13 cellular contexts compared by ENCODE assay signal in the genomic region with DNA sequence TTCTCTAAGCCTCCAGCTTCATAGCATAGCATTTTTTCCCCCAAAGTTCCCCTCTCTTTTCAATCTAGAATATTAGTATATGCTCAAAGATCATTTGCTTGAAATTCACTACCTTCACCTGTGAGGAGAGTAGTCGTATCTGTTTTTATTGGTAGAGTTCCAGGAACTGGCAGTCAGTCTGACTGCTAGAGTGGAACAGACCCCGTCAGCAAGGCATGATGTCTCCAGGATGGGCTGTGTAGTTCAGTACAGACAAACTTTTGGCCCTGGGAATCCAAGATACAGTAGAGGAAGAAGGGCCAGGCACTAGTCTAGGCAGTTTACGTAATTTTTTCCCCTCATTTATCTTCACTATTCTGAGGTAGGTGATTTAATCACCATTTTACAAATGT. TPM values are rescaled to one million over a fixed set of nuclear protein-coding genes. Genes with fewer than 3 reads are reported as not detected.
DNase-seq lines count a peak whose midpoint lies in the region; ATAC-seq and TF ChIP-seq lines count a peak whose summit lies in the region.
"Had no signal": no experiment of that assay in that cellular context is flagged by ENCODE, and none has a peak within 500 bp of the region (broad histone marks: within the 10 kb centered on the region; RNA-seq: fewer than 3 reads in every experiment).

No MANE protein-coding gene starts in this region.

- no peaks in the 10 kb centered on the region for H3K27me3 ChIP-seq in thyroid gland
- H3K27me3 ChIP-seq: Peyer's patch had no signal

- peak overlapping the region; percentile 59 for H3K27ac Mint-ChIP-seq in activated T-cell treated with anti-CD3 and anti-CD28 coated beads, Interleukin-2, amount 50 U/mL, for 72 hours
- peak overlapping the region; percentile 7 for H3K27ac Mint-ChIP-seq in activated T-helper 1 cell treated with anti-CD3 and anti-CD28 coated beads, Interleukin-12 subunit alpha, Interleukin-12 subunit beta, Interleukin-2, Interleukin-4 antibody, amounts not matched to agents 30 ng/mL and 10 ng/mL and 1 ng/mL, durations not matched to agents 14 hours and 24 hours and 36 hours
- peak overlapping the region; percentile 5 for H3K27ac Mint-ChIP-seq in mesothelial cell of epicardium

- WGBS in thyroid gland, 2 donors: 46 to 50% methylated on average over 3 of the region's 3 CpGs

- no peak for TF ChIP-seq POLR2A in thyroid gland (IDR thresholded peaks at IDR 0.05)

- no peaks in the 10 kb centered on the region for H3K36me3 Mint-ChIP-seq in activated T-cell treated with anti-CD3 and anti-CD28 coated beads, Interleukin-2, amount 50 U/mL, for 72 hours (ENCODE audit: insufficient read depth in 2 of 2)
- H3K36me3 Mint-ChIP-seq in activated T-cell treated with anti-CD3 and anti-CD28 coated beads, Interleukin-2, amount 50 U/mL, for 4 hours (ENCODE audit: insufficient read depth): no peaks in the 10 kb centered on the region
- peaks cover 2% of the 10 kb centered on the region for H3K36me3 Mint-ChIP-seq in activated T-helper 1 cell treated with anti-CD3 and anti-CD28 coated beads, Interleukin-12 subunit alpha, Interleukin-12 subunit beta, Interleukin-2, Interleukin-4 antibody, amounts not matched to agents 30 ng/mL and 10 ng/mL and 1 ng/mL, durations not matched to agents 14 hours and 24 hours and 36 hours (ENCODE audit: low read depth)
- no peaks in the 10 kb centered on the region for H3K36me3 Mint-ChIP-seq in mesothelial cell of epicardium

- H3K36me3 ChIP-seq in thyroid gland: no peaks in the 10 kb centered on the region
- H3K36me3 ChIP-seq: Peyer's patch had no signal

- H3K4me1 ChIP-seq in thyroid gland: peaks cover 87 to 94% of the 10 kb centered on the region in 2 donors

- no peaks in the 10 kb centered on the region for H3K9me3 ChIP-seq in thyroid gland
- H3K9me3 ChIP-seq: Peyer's patch had no signal

- no peak overlapping the region for H3K4me3 ChIP-seq in thyroid gland (replicated peaks in 1 of 3)
- H3K4me3 ChIP-seq: Peyer's patch, skin epidermis had no signal

- peaks cover 78% of the 10 kb centered on the region for H3K4me1 Mint-ChIP-seq in activated T-cell treated with anti-CD3 and anti-CD28 coated beads, Interleukin-2, amount 50 U/mL, for 72 hours (ENCODE audit: low read depth)
- peaks cover 79% of the 10 kb centered on the region for H3K4me1 Mint-ChIP-seq in activated T-cell treated with anti-CD3 and anti-CD28 coated beads, Interleukin-2, amount 50 U/mL, for 4 hours (ENCODE audit: low read depth)
- peaks cover 30% of the 10 kb centered on the region for H3K4me1 Mint-ChIP-seq in activated T-helper 1 cell treated with anti-CD3 and anti-CD28 coated beads, Interleukin-12 subunit alpha, Interleukin-12 subunit beta, Interleukin-2, Interleukin-4 antibody, amounts not matched to agents 30 ng/mL and 10 ng/mL and 1 ng/mL, durations not matched to agents 14 hours and 24 hours and 36 hours (ENCODE audit: low read depth)
- H3K4me1 Mint-ChIP-seq in mesothelial cell of epicardium: peaks cover 46% of the 10 kb centered on the region

- peak overlapping the region; percentile 80 to 98 (median 89) for H3K27ac ChIP-seq in thyroid gland
- H3K27ac ChIP-seq: Peyer's patch had no signal

- no peak overlapping the region for H3K4me3 Mint-ChIP-seq in activated T-cell treated with anti-CD3 and anti-CD28 coated beads, Interleukin-2, amount 50 U/mL, for 72 hours
- no peak overlapping the region for H3K4me3 Mint-ChIP-seq in activated T-cell treated with anti-CD3 and anti-CD28 coated beads, Interleukin-2, amount 50 U/mL, for 4 hours
- no peak overlapping the region for H3K4me3 Mint-ChIP-seq in activated T-helper 1 cell treated with anti-CD3 and anti-CD28 coated beads, Interleukin-12 subunit alpha, Interleukin-12 subunit beta, Interleukin-2, Interleukin-4 antibody, amounts not matched to agents 30 ng/mL and 10 ng/mL and 1 ng/mL, durations not matched to agents 14 hours and 24 hours and 36 hours
- no peak overlapping the region for H3K4me3 Mint-ChIP-seq in mesothelial cell of epicardium

- intact Hi-C loops in activated T-helper 1 cell treated with anti-CD3 and anti-CD28 coated beads, Interleukin-12 subunit alpha, Interleukin-12 subunit beta, Interleukin-2, Interleukin-4 antibody, amounts not matched to agents 30 ng/mL and 10 ng/mL and 1 ng/mL, durations not matched to agents 14 hours and 24 hours and 36 hours (cut with micrococcal nuclease): loop anchor here (1.0 kb wide), 2 partner anchors 76 to 90 kb away; no protein-coding TSS in a partner anchor
- intact Hi-C loops in thyroid gland (cut with DNase I): no loop called here

- H3K27me3 Mint-ChIP-seq in activated T-cell treated with anti-CD3 and anti-CD28 coated beads, Interleukin-2, amount 50 U/mL, for 72 hours (ENCODE audit: low read depth): no peaks in the 10 kb centered on the region
- no peaks in the 10 kb centered on the region for H3K27me3 Mint-ChIP-seq in activated T-cell treated with anti-CD3 and anti-CD28 coated beads, Interleukin-2, amount 50 U/mL, for 4 hours (ENCODE audit: low read depth)
- H3K27me3 Mint-ChIP-seq in activated T-helper 1 cell treated with anti-CD3 and anti-CD28 coated beads, Interleukin-12 subunit alpha, Interleukin-12 subunit beta, Interleukin-2, Interleukin-4 antibody, amounts not matched to agents 30 ng/mL and 10 ng/mL and 1 ng/mL, durations not matched to agents 14 hours and 24 hours and 36 hours (ENCODE audit: insufficient read depth): no peaks in the 10 kb centered on the region
- H3K27me3 Mint-ChIP-seq in mesothelial cell of epicardium (ENCODE audit: low read depth): no peaks in the 10 kb centered on the region

- TF ChIP-seq CTCF in mesothelial cell of epicardium (IDR thresholded peaks at IDR 0.05; ENCODE audit: unreplicated experiment) (no peak), thyroid gland (IDR thresholded peaks at IDR 0.05) (no peak)

- no peak for DNase-seq in activated T-cell treated with anti-CD3 and anti-CD28 coated beads, Interleukin-2, amount 50 U/mL, for 72 hours
- no peak for DNase-seq in activated T-cell treated with anti-CD3 and anti-CD28 coated beads, Interleukin-2, amount 50 U/mL, for 4 hours
- DNase-seq in activated T-helper 1 cell treated with anti-CD3 and anti-CD28 coated beads, Interleukin-12 subunit alpha, Interleukin-12 subunit beta, Interleukin-2, Interleukin-4 antibody, amounts not matched to agents 30 ng/mL and 10 ng/mL and 1 ng/mL, durations not matched to agents 14 hours and 24 hours and 36 hours (ENCODE audit: low spot score): no peak
- no peak for DNase-seq in mesothelial cell of epicardium (ENCODE audit: low spot score in 2 of 2, unreplicated experiment in 2 of 2)
- DNase-seq in thyroid gland: peak; percentile 34 to 37
- DNase-seq: activated CD4-positive, CD25-positive, alpha-beta regulatory T cell; COR-L47; NCI-H2081 treated with DMSO at 0.1 percent for 48 hours; Peyer's patch had no signal

- no peak for ATAC-seq in activated T-cell treated with anti-CD3 and anti-CD28 coated beads, Interleukin-2, amount 50 U/mL, for 72 hours (replicated peaks in 1 of 2)
- ATAC-seq in activated T-cell treated with anti-CD3 and anti-CD28 coated beads, Interleukin-2, amount 50 U/mL, for 4 hours: no peak
- ATAC-seq in GM19467 (IDR thresholded peaks at IDR 0.05; ENCODE audit: unreplicated experiment) (no peak), GM21515 (IDR thresholded peaks at IDR 0.05; ENCODE audit: unreplicated experiment) (no peak), GM21526 (IDR thresholded peaks at IDR 0.05; ENCODE audit: low FRiP score, unreplicated experiment) (no peak)

- H3K9me3 Mint-ChIP-seq in activated T-cell treated with anti-CD3 and anti-CD28 coated beads, Interleukin-2, amount 50 U/mL, for 72 hours: no peaks in the 10 kb centered on the region
- no peaks in the 10 kb centered on the region for H3K9me3 Mint-ChIP-seq in activated T-cell treated with anti-CD3 and anti-CD28 coated beads, Interleukin-2, amount 50 U/mL, for 4 hours
- no peaks in the 10 kb centered on the region for H3K9me3 Mint-ChIP-seq in activated T-helper 1 cell treated with anti-CD3 and anti-CD28 coated beads, Interleukin-12 subunit alpha, Interleukin-12 subunit beta, Interleukin-2, Interleukin-4 antibody, amounts not matched to agents 30 ng/mL and 10 ng/mL and 1 ng/mL, durations not matched to agents 14 hours and 24 hours and 36 hours
- no peaks in the 10 kb centered on the region for H3K9me3 Mint-ChIP-seq in mesothelial cell of epicardium

RNA-seq across cellular contexts. Expression of gene RALY, which starts 29.1 kb away (rescaled TPM):
- 100 to 1,000 TPM; 148 to 164 TPM for total RNA-seq in activated T-cell treated with anti-CD3 and anti-CD28 coated beads, Interleukin-2, amount 50 U/mL, for 72 hours
- 100 to 1,000 TPM; 142 to 148 (median 144) TPM for total RNA-seq in activated T-cell treated with anti-CD3 and anti-CD28 coated beads, Interleukin-2, amount 50 U/mL, for 4 hours
- total RNA-seq in activated T-helper 1 cell treated with anti-CD3 and anti-CD28 coated beads, Interleukin-12 subunit alpha, Interleukin-12 subunit beta, Interleukin-2, Interleukin-4 antibody, amounts not matched to agents 30 ng/mL and 10 ng/mL and 1 ng/mL, durations not matched to agents 14 hours and 24 hours and 36 hours: 147 TPM in 2 replicates
- total RNA-seq in mesothelial cell of epicardium: 139 to 141 TPM (median 140 TPM) in 3 replicates
- total RNA-seq in thyroid gland: 100 to 1,000 TPM; 124 to 208 (median 151) TPM

Comparison
In these comparisons a context has a peak if more than half of its experiments do, and no peak if none do; other contexts are left out.
1. DNase-seq: peak in thyroid gland (2 of 2); none in activated T-cell treated with anti-CD3 and anti-CD28 coated beads, Interleukin-2, amount 50 U/mL, for 72 hours (0 of 2), activated T-cell treated with anti-CD3 and anti-CD28 coated beads, Interleukin-2, amount 50 U/mL, for 4 hours (single experiment), activated T-helper 1 cell treated with anti-CD3 and anti-CD28 coated beads, Interleukin-12 subunit alpha, Interleukin-12 subunit beta, Interleukin-2, Interleukin-4 antibody, amounts not matched to agents 30 ng/mL and 10 ng/mL and 1 ng/mL, durations not matched to agents 14 hours and 24 hours and 36 hours (single experiment) and mesothelial cell of epicardium (0 of 2).
2. H3K27ac Mint-ChIP-seq: peak in every context shown above with its lines; median percentile 59 in activated T-cell treated with anti-CD3 and anti-CD28 coated beads, Interleukin-2, amount 50 U/mL, for 72 hours; 7 in activated T-helper 1 cell treated with anti-CD3 and anti-CD28 coated beads, Interleukin-12 subunit alpha, Interleukin-12 subunit beta, Interleukin-2, Interleukin-4 antibody, amounts not matched to agents 30 ng/mL and 10 ng/mL and 1 ng/mL, durations not matched to agents 14 hours and 24 hours and 36 hours; 5 in mesothelial cell of epicardium.